In genomic region chr3:30614943-30615342, GRCh38 we compare ENCODE assay signal across 14 cellular contexts. TPM values are rescaled to one million over a fixed set of nuclear protein-coding genes. Genes with fewer than 3 reads are reported as not detected.
DNase-seq lines count a peak whose midpoint lies in the region; FAIRE-seq and TF ChIP-seq lines count a peak whose summit lies in the region.
"Had no signal": no experiment of that assay in that cellular context is flagged by ENCODE, and none has a peak within 500 bp of the region (broad histone marks: within the 10 kb centered on the region; RNA-seq: fewer than 3 reads in every experiment).

No MANE protein-coding gene starts in this region.

- H3K4me3 ChIP-seq in BLaER1 treated with 17β-estradiol and CSF1 and Interleukin-3, amounts not matched to agents 10 nM and 100 nM = no peak overlapping the region
- H3K4me3 ChIP-seq in muscle layer of duodenum (ENCODE audit: low read depth in 1 of 2, low read length in 2 of 2) (no peak overlapping the region), breast epithelium (peak overlapping the region in 1 of 3 donors; percentile 12)

- CTCF ChIA-PET in GM10248 (lab: Yijun Ruan, JAX) = interaction anchor here (1.1 to 2.0 kb wide), 2 partner anchors 7 to 21 kb away, joined by 3 to 9 read pairs; no protein-coding TSS in a partner anchor

- H4K20me1 ChIP-seq in BLaER1 treated with 17β-estradiol and CSF1 and Interleukin-3, amounts not matched to agents 10 nM and 100 nM = peaks cover 55 to 100% (median 100%) of the 10 kb centered on the region in 11 experiments

- H3K4me1 ChIP-seq in BLaER1 treated with 17β-estradiol and CSF1 and Interleukin-3, amounts not matched to agents 10 nM and 100 nM = peaks cover 90 to 100% (median 97%) of the 10 kb centered on the region in 10 experiments
- peaks cover 9 to 78% of the 10 kb centered on the region in 2 donors for H3K4me1 ChIP-seq in muscle layer of duodenum (ENCODE audit: control insufficient read depth in 1 of 2, insufficient read depth in 2 of 2, low read length in 2 of 2)
- H3K4me1 ChIP-seq in breast epithelium = peaks cover 0 to 3% of the 10 kb centered on the region in 2 donors

- peak overlapping the region; percentile 88 for H3K27ac Mint-ChIP-seq in activated naive CD8-positive, alpha-beta T cell treated with anti-CD3 and anti-CD28 coated beads for 36 hours

- TF ChIP-seq POLR2A in H54 (IDR thresholded peaks at IDR 0.05; ENCODE audit: low read depth, low read length) = no peak
- TF ChIP-seq POLR2A in GM12892 (IDR thresholded peaks at IDR 0.05; ENCODE audit: low read depth, low read length) = no peak
- TF ChIP-seq POLR2A in breast epithelium (IDR thresholded peaks at IDR 0.05) = no peak

- no peaks in the 10 kb centered on the region for H3K27me3 Mint-ChIP-seq in activated naive CD8-positive, alpha-beta T cell treated with anti-CD3 and anti-CD28 coated beads for 36 hours

- H3K4me1 Mint-ChIP-seq in activated naive CD8-positive, alpha-beta T cell treated with anti-CD3 and anti-CD28 coated beads for 36 hours = peaks cover 81% of the 10 kb centered on the region

- FAIRE-seq in H54 (lab: Jason Lieb, UNC) = peak; percentile 77
- no peak for FAIRE-seq in GM12892 (lab: Jason Lieb, UNC)

- H3K4me2 ChIP-seq in BLaER1 treated with 17β-estradiol and CSF1 and Interleukin-3, amounts not matched to agents 10 nM and 100 nM = peak overlapping the region; percentile 74 to 95 (median 87)

- H3K9me3 ChIP-seq in BLaER1 treated with 17β-estradiol and CSF1 and Interleukin-3, amounts not matched to agents 10 nM and 100 nM (replicated peaks in 1 of 11) = peaks cover 0 to 6% (median 0%) of the 10 kb centered on the region in 11 experiments; a peak in 1 of 22 replicates
- H3K9me3 ChIP-seq in muscle layer of duodenum (ENCODE audit: control insufficient read depth in 1 of 2, low read length in 2 of 2) (no peaks in the 10 kb centered on the region), breast epithelium (no peaks in the 10 kb centered on the region)

- no peak overlapping the region for H3K27ac ChIP-seq in BLaER1 treated with 17β-estradiol and CSF1 and Interleukin-3, amounts not matched to agents 10 nM and 100 nM
- H3K27ac ChIP-seq in muscle layer of duodenum (ENCODE audit: low read length) = peak overlapping the region; percentile 5
- H3K27ac ChIP-seq in breast epithelium = peak overlapping the region in 1 of 2 donors; percentile 15
- H3K27ac ChIP-seq: WERI-Rb-1 had no signal

- TF ChIP-seq CTCF in breast epithelium (IDR thresholded peaks at IDR 0.05) = no peak
- no peak for TF ChIP-seq CTCF in GM10248 (IDR thresholded peaks at IDR 0.05; ENCODE audit: control extremely low read depth, extremely low read depth, low read depth, missing control alignments)

- peaks cover 88% of the 10 kb centered on the region for H3K36me3 Mint-ChIP-seq in activated naive CD8-positive, alpha-beta T cell treated with anti-CD3 and anti-CD28 coated beads for 36 hours

- DNase-seq in H54 (ENCODE audit: insufficient read length, low spot score) = no peak
- no peak for DNase-seq in activated naive CD8-positive, alpha-beta T cell treated with anti-CD3 and anti-CD28 coated beads for 36 hours
- no peak for DNase-seq in GM12892 (ENCODE audit: insufficient read length)
- no peak for DNase-seq in activated gamma-delta T cell treated with Interleukin-2 at 50 U/mL for 16 hours
- no peak for DNase-seq in breast epithelium (ENCODE audit: low spot score in 2 of 2)
- DNase-seq in GM10248 (ENCODE audit: extremely low spot score) = no peak
- DNase-seq: islet precursor cell, NCI-H1436 treated with DMSO at 0.1 percent for 48 hours, NCI-H774, SHP77, WERI-Rb-1 had no signal

- peak overlapping the region; percentile 96 for H3K4me3 Mint-ChIP-seq in activated naive CD8-positive, alpha-beta T cell treated with anti-CD3 and anti-CD28 coated beads for 36 hours

- intact Hi-C loops in breast epithelium (cut with DNase I; ENCODE audit: low total_unique reads) = no loop called here

- no peaks in the 10 kb centered on the region for H3K27me3 ChIP-seq in BLaER1 treated with 17β-estradiol and CSF1 and Interleukin-3, amounts not matched to agents 10 nM and 100 nM
- H3K27me3 ChIP-seq in muscle layer of duodenum (ENCODE audit: low read depth, low read length) (no peaks in the 10 kb centered on the region), breast epithelium (no peaks in the 10 kb centered on the region)

- H3K36me3 ChIP-seq in BLaER1 treated with 17β-estradiol and CSF1 and Interleukin-3, amounts not matched to agents 10 nM and 100 nM = peaks cover 9 to 82% (median 52%) of the 10 kb centered on the region in 11 experiments; a peak in 21 of 22 replicates
- H3K36me3 ChIP-seq in muscle layer of duodenum (ENCODE audit: control insufficient read depth in 1 of 2, insufficient read depth in 2 of 2, low read length in 2 of 2) (no peaks in the 10 kb centered on the region), breast epithelium (no peaks in the 10 kb centered on the region)
- H3K36me3 ChIP-seq: WERI-Rb-1 had no signal

- POLR2A ChIA-PET in GM10248 (lab: Yijun Ruan, JAX) = no interaction called here

- peaks cover 3% of the 10 kb centered on the region for H3K9me3 Mint-ChIP-seq in activated naive CD8-positive, alpha-beta T cell treated with anti-CD3 and anti-CD28 coated beads for 36 hours

- H3K9ac ChIP-seq in BLaER1 treated with 17β-estradiol and CSF1 and Interleukin-3, amounts not matched to agents 10 nM and 100 nM = no peak overlapping the region

RNA-seq across cellular contexts. Expression of gene TGFBR2, which starts 8.5 kb away (rescaled TPM):
- 10 to 100 TPM; 64.1 to 65.1 TPM for total RNA-seq in activated naive CD8-positive, alpha-beta T cell treated with anti-CD3 and anti-CD28 coated beads for 36 hours
- 0.15 TPM for polyA plus RNA-seq in GM12892 (2012; ENCODE audit: missing spikeins)
- total RNA-seq in breast epithelium = 100 to 1,000 TPM; 205 to 281 (median 243) TPM
- polyA plus RNA-seq: neural cell had no signal
